In genomic region chr16:8796469-8797363, GRCh38 we compare ENCODE assay signal across 1 cellular context.
TF ChIP-seq lines count a peak whose summit lies in the region.

No MANE protein-coding gene starts in this region.

TF ChIP-seq in IMR-90, 13 proteins besides CTCF, POLR2A, EP300 and RAD21 (continued from another document):
- no peak for TF ChIP-seq USF2 (IDR thresholded peaks at IDR 0.05; ENCODE audit: low read depth, low read length)
- TF ChIP-seq CEBPB (IDR thresholded peaks at IDR 0.05; ENCODE audit: low read depth, low read length) = no peak
